Comparison of ENCODE assay signal across 11 cellular contexts in the genomic region with DNA sequence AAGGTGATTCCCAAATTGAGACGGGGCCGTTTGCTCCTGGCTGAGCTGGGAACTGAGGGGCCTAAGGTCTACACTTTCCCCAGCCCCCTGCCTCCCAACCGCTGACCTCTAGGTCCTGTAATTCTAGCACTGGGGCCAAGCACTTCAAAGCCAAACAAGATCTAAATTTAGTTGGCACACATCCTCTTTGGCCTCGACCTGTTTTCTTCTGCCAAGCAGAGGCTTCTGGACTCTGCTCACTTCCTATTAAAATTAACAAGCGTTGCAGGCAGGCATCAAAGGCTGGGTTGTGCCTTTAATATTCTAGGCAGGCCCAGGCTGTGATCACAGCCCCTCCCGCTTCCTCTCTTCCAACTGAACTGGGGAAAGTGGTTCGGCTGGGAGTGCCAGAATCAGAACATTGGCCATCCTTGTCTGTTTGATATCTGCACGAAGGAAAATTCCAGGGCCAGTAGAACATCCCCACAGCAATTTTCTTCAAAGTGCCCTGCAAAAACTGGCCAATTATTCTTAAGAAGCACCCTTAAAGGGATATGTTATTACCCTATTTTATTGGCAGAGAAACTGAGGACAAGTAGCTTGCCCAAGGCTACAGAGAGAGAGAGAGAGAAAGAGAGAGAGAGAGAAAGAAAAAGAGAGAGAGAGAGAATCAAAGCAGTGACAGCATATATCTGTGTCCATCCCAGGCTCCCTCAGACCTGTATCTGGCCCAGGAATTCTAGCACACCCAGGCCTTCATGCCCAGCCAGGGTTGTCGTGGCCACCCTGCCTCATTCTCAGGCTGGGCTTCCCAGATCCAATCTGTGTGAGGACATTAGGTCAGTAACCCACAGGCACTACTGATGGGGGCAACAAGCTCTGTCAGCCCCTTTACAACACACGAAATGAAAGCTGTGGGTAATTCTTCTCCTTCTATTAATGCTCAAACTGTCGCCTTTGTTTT. TPM values are rescaled to one million over a fixed set of nuclear protein-coding genes. Genes with fewer than 3 reads are reported as not detected.
DNase-seq lines count a peak whose midpoint lies in the region; ATAC-seq and TF ChIP-seq lines count a peak whose summit lies in the region.
"Had no signal": no experiment of that assay in that cellular context is flagged by ENCODE, and none has a peak within 500 bp of the region (broad histone marks: within the 10 kb centered on the region; RNA-seq: fewer than 3 reads in every experiment).

No MANE protein-coding gene starts in this region.

- H3K4me3 ChIP-seq in LNCaP clone FGC (ENCODE audit: low read depth, low read length) (no peak overlapping the region), sigmoid colon (no peak overlapping the region)

- ATAC-seq in T-helper 17 cell (no peak), GM21360 (IDR thresholded peaks at IDR 0.05; ENCODE audit: unreplicated experiment) (no peak), GM18519 (IDR thresholded peaks at IDR 0.05; ENCODE audit: low FRiP score, unreplicated experiment) (no peak)

- peaks cover 4% of the 10 kb centered on the region for H3K36me3 Mint-ChIP-seq in T-helper 17 cell (ENCODE audit: low read depth)

- intact Hi-C loops in sigmoid colon (cut with DNase I) = no loop called here

- no peaks in the 10 kb centered on the region for H3K36me3 ChIP-seq in sigmoid colon

- H3K27ac Mint-ChIP-seq in T-helper 17 cell = no peak overlapping the region

- peak overlapping the region; percentile 52 for H3K4me3 Mint-ChIP-seq in T-helper 17 cell

- H3K27me3 Mint-ChIP-seq in T-helper 17 cell = peaks cover 51% of the 10 kb centered on the region

- H3K9me3 ChIP-seq in T-helper 17 cell (ENCODE audit: control insufficient read depth, low read length, poor library complexity, severe bottlenecking) (no peaks in the 10 kb centered on the region), sigmoid colon (no peaks in the 10 kb centered on the region)

- TF ChIP-seq CTCF in LNCaP clone FGC (IDR thresholded peaks at IDR 0.05; ENCODE audit: control insufficient read depth, extremely low read depth, insufficient read depth) = no peak
- no peak for TF ChIP-seq CTCF in sigmoid colon (IDR thresholded peaks at IDR 0.05)

- WGBS in sigmoid colon, 2 donors = 23 to 40% methylated on average over 11 of the region's 11 CpGs

- DNase-seq in LNCaP clone FGC (ENCODE audit: low read depth) (peak; percentile 95), T-helper 17 cell (no peak), hypothalamus (lab: John Stamatoyannopoulos, UW) (peak in 44 of 51 donors; percentile 14 to 94 (median 62)), sigmoid colon (peak; percentile 82), NCI-H524 treated with DMSO at 0.1 percent for 48 hours (lab: John Stamatoyannopoulos, UW) (no peak), NCI-H187 treated with DMSO at 0.1 percent for 48 hours (lab: John Stamatoyannopoulos, UW) (no peak)
- DNase-seq: T1000 had no signal

- TF ChIP-seq EP300 in sigmoid colon (IDR thresholded peaks at IDR 0.05) = no peak

- TF ChIP-seq POLR2A in sigmoid colon (IDR thresholded peaks at IDR 0.05) = no peak

- peaks cover 0 to 19% (median 15%) of the 10 kb centered on the region in 4 donors for H3K4me1 ChIP-seq in sigmoid colon

- peaks cover 0 to 1% (median 0%) of the 10 kb centered on the region in 3 donors for H3K27me3 ChIP-seq in sigmoid colon

- peaks cover 14% of the 10 kb centered on the region for H3K4me1 Mint-ChIP-seq in T-helper 17 cell

- peak overlapping the region in 3 of 4 donors; percentile 13 to 54 (median 47) for H3K27ac ChIP-seq in sigmoid colon

RNA-seq across cellular contexts. Expression of a gene that starts 12.8 kb away (rescaled TPM):
- total RNA-seq in T-helper 17 cell (not detected), sigmoid colon (not detected)
- polyA plus RNA-seq in sigmoid colon = not detected
- total RNA-seq: HT1080, NCI-H460 had no signal

RNA-seq across cellular contexts. Expression of a gene that starts 32.2 kb away (rescaled TPM):
- total RNA-seq in T-helper 17 cell = 10 to 100 TPM; 47.2 to 60.9 TPM
- total RNA-seq in sigmoid colon = 10 to 100 TPM; 40.8 to 74.2 (median 48.0) TPM
- 10 to 100 TPM; 13.2 to 33.6 (median 25.7) TPM for polyA plus RNA-seq in sigmoid colon

RNA-seq across cellular contexts. Expression of a gene that starts 37.3 kb away (rescaled TPM):
- not detected for total RNA-seq in T-helper 17 cell
- 1 to 10 TPM in 2 of 4 donors, not detected in 2; 4.3 to 9.6 TPM for total RNA-seq in sigmoid colon
- 1 to 10 TPM; 3.5 to 6.0 (median 4.0) TPM for polyA plus RNA-seq in sigmoid colon
- total RNA-seq: HT1080, NCI-H460 had no signal

RNA-seq across cellular contexts. Expression of a gene that starts 56.3 kb away (rescaled TPM):
- 10 to 100 TPM; 36.4 to 43.4 TPM for total RNA-seq in T-helper 17 cell
- total RNA-seq in sigmoid colon = 100 to 1,000 TPM in 2 of 4 donors, 10 to 100 TPM in 2; 37.5 to 161 (median 96.0) TPM
- polyA plus RNA-seq in sigmoid colon = 100 to 1,000 TPM; 320 to 968 (median 400) TPM

Comparison
In these comparisons a context has a peak if more than half of its experiments do, and no peak if none do; other contexts are left out.
1. DNase-seq: peak in LNCaP clone FGC (single experiment), hypothalamus (44 of 51) and sigmoid colon (single experiment); none in T-helper 17 cell (0 of 3), NCI-H524 treated with DMSO at 0.1 percent for 48 hours (single experiment) and NCI-H187 treated with DMSO at 0.1 percent for 48 hours (single experiment).